Comparison of ENCODE assay signal across 15 cellular contexts in the genomic region with DNA sequence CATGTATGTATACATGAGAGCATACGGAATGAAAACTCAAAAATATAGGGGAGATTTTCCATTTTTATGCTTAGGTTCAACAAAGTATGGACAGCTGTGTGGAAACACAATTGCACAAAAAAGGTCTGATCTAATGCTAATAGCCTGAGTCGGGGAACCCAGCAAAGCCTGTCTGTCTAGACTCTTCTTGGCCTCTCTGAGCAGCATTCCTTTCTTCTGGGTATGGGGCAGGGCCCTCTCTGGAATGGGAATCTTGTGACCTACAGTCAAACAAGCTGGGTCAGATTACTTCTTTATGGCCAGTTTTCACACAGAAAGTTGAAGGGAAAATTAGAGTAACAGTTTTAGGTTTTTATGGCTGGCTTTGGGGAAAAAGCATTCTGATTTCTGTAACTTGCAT.
A peak's percentile ranks its signal among the peaks of the same experiment; 100 is the strongest.
DNase-seq lines count a peak whose midpoint lies in the region; ATAC-seq and TF ChIP-seq lines count a peak whose summit lies in the region.
"Had no signal": no experiment of that assay in that cellular context is flagged by ENCODE, and none has a peak within 500 bp of the region (broad histone marks: within the 10 kb centered on the region; RNA-seq: fewer than 3 reads in every experiment).

No MANE protein-coding gene starts in this region.

- no peak overlapping the region for H3K27ac Mint-ChIP-seq in activated CD8-positive, alpha-beta memory T cell treated with anti-CD3 and anti-CD28 coated beads, Interleukin-2, amount 10 ng/mL, durations not matched to agents 7 days and 5 days
- H3K27ac Mint-ChIP-seq: CD4-positive, CD25-positive, alpha-beta regulatory T cell; IgD-negative memory B cell had no signal

- DNase-seq in PC-3 = peak; percentile 33
- peak; percentile 52 for DNase-seq in epithelial cell of esophagus (ENCODE audit: low read depth)
- DNase-seq in myocyte (ENCODE audit: low read depth) = peak; percentile 3
- DNase-seq in tibial artery = no peak
- no peak for DNase-seq in activated CD8-positive, alpha-beta memory T cell treated with anti-CD3 and anti-CD28 coated beads, Interleukin-2, amount 10 ng/mL, durations not matched to agents 7 days and 5 days
- no peak for DNase-seq in left ventricle myocardium superior
- DNase-seq in activated T-cell treated with anti-CD3 and anti-CD28 coated beads, Interleukin-2, amount 50 U/mL, for 1 hour = no peak
- DNase-seq: CD4-positive, CD25-positive, alpha-beta regulatory T cell; Karpas-422; NCI-H1694; NCI-H2081; NCI-H2171 treated with DMSO at 0.1 percent for 48 hours; NCI-H524 treated with DMSO at 0.1 percent for 48 hours; NCI-H82 had no signal

- no TSS peak for BruUV-seq in PC-3 (replicated peaks; lab: Mats Ljungman, UMichigan)

- ATAC-seq in PC-3 = no peak
- ATAC-seq in activated CD8-positive, alpha-beta memory T cell treated with anti-CD3 and anti-CD28 coated beads, Interleukin-2, amount 10 ng/mL, durations not matched to agents 7 days and 5 days = no peak
- ATAC-seq in left ventricle myocardium superior = no peak

- TF ChIP-seq CTCF in PC-3 (conservative IDR thresholded peaks at IDR 0.05; ENCODE audit: low read depth, low read length) (no peak), epithelial cell of esophagus (IDR thresholded peaks at IDR 0.05; ENCODE audit: insufficient read depth, low read depth, low read length, missing control alignments) (no peak), tibial artery (IDR thresholded peaks at IDR 0.05) (no peak)

- H3K9me3 Mint-ChIP-seq in activated CD8-positive, alpha-beta memory T cell treated with anti-CD3 and anti-CD28 coated beads, Interleukin-2, amount 10 ng/mL, durations not matched to agents 7 days and 5 days (ENCODE audit: low read depth) = peaks cover 11% of the 10 kb centered on the region
- H3K9me3 Mint-ChIP-seq: IgD-negative memory B cell had no signal

- H3K4me3 Mint-ChIP-seq in activated CD8-positive, alpha-beta memory T cell treated with anti-CD3 and anti-CD28 coated beads, Interleukin-2, amount 10 ng/mL, durations not matched to agents 7 days and 5 days = no peak overlapping the region
- H3K4me3 Mint-ChIP-seq: CD4-positive, CD25-positive, alpha-beta regulatory T cell; IgD-negative memory B cell had no signal

- CTCF ChIA-PET in PC-3 (lab: Charles Lee) = no interaction called here
- CTCF ChIA-PET in activated CD8-positive, alpha-beta memory T cell treated with anti-CD3 and anti-CD28 coated beads, Interleukin-2, amount 10 ng/mL, durations not matched to agents 7 days and 5 days (lab: Charles Lee) = no interaction called here

- H3F3A ChIP-seq in PC-3 (ENCODE audit: low read length, unreplicated experiment) = no peaks in the 10 kb centered on the region

- intact Hi-C loops in PC-3 (cut with micrococcal nuclease) (no loop called here), tibial artery (cut with DNase I; ENCODE audit: low total_unique reads) (no loop called here), left ventricle myocardium superior (cut with micrococcal nuclease) (no loop called here)

- H3K4me1 ChIP-seq in PC-3 (ENCODE audit: insufficient read depth, low read length) (no peaks in the 10 kb centered on the region), tibial artery (no peaks in the 10 kb centered on the region)

- no peaks in the 10 kb centered on the region for H3K79me2 ChIP-seq in PC-3 (ENCODE audit: low read length)

- H4K20me1 ChIP-seq in PC-3 (ENCODE audit: low read length) = no peaks in the 10 kb centered on the region

- H3K27ac ChIP-seq in PC-3 (ENCODE audit: low read length) = no peak overlapping the region
- no peak overlapping the region for H3K27ac ChIP-seq in tibial artery

- no peak overlapping the region for H2AFZ ChIP-seq in PC-3 (ENCODE audit: low read length)

- H3K9ac ChIP-seq in PC-3 (ENCODE audit: low read length) = no peak overlapping the region

- no peak overlapping the region for H3K4me2 ChIP-seq in PC-3 (ENCODE audit: low read length)

- no peaks in the 10 kb centered on the region for H3K36me3 Mint-ChIP-seq in activated CD8-positive, alpha-beta memory T cell treated with anti-CD3 and anti-CD28 coated beads, Interleukin-2, amount 10 ng/mL, durations not matched to agents 7 days and 5 days
- H3K36me3 Mint-ChIP-seq: CD4-positive, CD25-positive, alpha-beta regulatory T cell; IgD-negative memory B cell had no signal

- H3K4me1 Mint-ChIP-seq in activated CD8-positive, alpha-beta memory T cell treated with anti-CD3 and anti-CD28 coated beads, Interleukin-2, amount 10 ng/mL, durations not matched to agents 7 days and 5 days = no peaks in the 10 kb centered on the region
- H3K4me1 Mint-ChIP-seq: CD4-positive, CD25-positive, alpha-beta regulatory T cell; IgD-negative memory B cell had no signal

- H3K4me3 ChIP-seq in PC-3 (ENCODE audit: low read length) (no peak overlapping the region), epithelial cell of esophagus (ENCODE audit: low read length) (no peak overlapping the region), tibial artery (no peak overlapping the region)

- H3K36me3 ChIP-seq in PC-3 (ENCODE audit: low read depth, low read length) (no peaks in the 10 kb centered on the region), tibial artery (no peaks in the 10 kb centered on the region)

- H3K9me2 ChIP-seq in PC-3 (replicated peaks; ENCODE audit: low read length) = no peaks in the 10 kb centered on the region

- H3K27me3 ChIP-seq in PC-3 (ENCODE audit: low read length) (no peaks in the 10 kb centered on the region), tibial artery (no peaks in the 10 kb centered on the region)

- H3K27me3 Mint-ChIP-seq in activated CD8-positive, alpha-beta memory T cell treated with anti-CD3 and anti-CD28 coated beads, Interleukin-2, amount 10 ng/mL, durations not matched to agents 7 days and 5 days = no peaks in the 10 kb centered on the region
- H3K27me3 Mint-ChIP-seq: CD4-positive, CD25-positive, alpha-beta regulatory T cell; IgD-negative memory B cell had no signal

- POLR2A ChIA-PET in PC-3 (lab: Charles Lee; ENCODE audit: unreplicated experiment) = no interaction called here

- H3K9me3 ChIP-seq in PC-3 (ENCODE audit: low read length) (no peaks in the 10 kb centered on the region), tibial artery (no peaks in the 10 kb centered on the region)

Comparison
In these comparisons a context has a peak if more than half of its experiments do, and no peak if none do; other contexts are left out.
1. DNase-seq: peak in PC-3 (single experiment), epithelial cell of esophagus (single experiment) and myocyte (single experiment); none in tibial artery (0 of 2), activated CD8-positive, alpha-beta memory T cell treated with anti-CD3 and anti-CD28 coated beads, Interleukin-2, amount 10 ng/mL, durations not matched to agents 7 days and 5 days (single experiment), left ventricle myocardium superior (single experiment) and activated T-cell treated with anti-CD3 and anti-CD28 coated beads, Interleukin-2, amount 50 U/mL, for 1 hour (single experiment).